ENCODE assay signal across 1 cellular context in the genomic region with DNA sequence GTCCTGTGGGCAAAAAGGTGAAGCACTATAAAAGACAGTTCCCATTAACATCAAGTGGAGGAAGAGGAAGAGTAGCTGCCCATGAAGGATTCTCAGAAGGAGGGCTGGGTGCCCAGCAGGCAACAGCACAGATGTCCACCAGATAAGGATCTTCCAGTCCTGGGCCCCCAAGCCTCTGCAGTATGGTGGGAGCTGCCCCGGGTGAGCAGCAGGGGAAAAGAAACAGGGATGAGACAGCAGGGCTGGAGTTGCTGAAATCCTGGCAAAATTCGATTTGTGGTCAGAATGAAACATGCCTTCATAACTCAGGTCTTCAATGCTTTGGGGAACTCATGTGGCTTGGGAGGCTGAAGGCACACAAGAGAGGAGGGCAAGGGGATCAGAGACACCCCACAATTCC.
TF ChIP-seq lines count a peak whose summit lies in the region.

No MANE protein-coding gene starts in this region.

TF ChIP-seq in GM23338, 12 proteins besides CTCF, POLR2A, EP300 and RAD21:
- TF ChIP-seq, protein P1, sequence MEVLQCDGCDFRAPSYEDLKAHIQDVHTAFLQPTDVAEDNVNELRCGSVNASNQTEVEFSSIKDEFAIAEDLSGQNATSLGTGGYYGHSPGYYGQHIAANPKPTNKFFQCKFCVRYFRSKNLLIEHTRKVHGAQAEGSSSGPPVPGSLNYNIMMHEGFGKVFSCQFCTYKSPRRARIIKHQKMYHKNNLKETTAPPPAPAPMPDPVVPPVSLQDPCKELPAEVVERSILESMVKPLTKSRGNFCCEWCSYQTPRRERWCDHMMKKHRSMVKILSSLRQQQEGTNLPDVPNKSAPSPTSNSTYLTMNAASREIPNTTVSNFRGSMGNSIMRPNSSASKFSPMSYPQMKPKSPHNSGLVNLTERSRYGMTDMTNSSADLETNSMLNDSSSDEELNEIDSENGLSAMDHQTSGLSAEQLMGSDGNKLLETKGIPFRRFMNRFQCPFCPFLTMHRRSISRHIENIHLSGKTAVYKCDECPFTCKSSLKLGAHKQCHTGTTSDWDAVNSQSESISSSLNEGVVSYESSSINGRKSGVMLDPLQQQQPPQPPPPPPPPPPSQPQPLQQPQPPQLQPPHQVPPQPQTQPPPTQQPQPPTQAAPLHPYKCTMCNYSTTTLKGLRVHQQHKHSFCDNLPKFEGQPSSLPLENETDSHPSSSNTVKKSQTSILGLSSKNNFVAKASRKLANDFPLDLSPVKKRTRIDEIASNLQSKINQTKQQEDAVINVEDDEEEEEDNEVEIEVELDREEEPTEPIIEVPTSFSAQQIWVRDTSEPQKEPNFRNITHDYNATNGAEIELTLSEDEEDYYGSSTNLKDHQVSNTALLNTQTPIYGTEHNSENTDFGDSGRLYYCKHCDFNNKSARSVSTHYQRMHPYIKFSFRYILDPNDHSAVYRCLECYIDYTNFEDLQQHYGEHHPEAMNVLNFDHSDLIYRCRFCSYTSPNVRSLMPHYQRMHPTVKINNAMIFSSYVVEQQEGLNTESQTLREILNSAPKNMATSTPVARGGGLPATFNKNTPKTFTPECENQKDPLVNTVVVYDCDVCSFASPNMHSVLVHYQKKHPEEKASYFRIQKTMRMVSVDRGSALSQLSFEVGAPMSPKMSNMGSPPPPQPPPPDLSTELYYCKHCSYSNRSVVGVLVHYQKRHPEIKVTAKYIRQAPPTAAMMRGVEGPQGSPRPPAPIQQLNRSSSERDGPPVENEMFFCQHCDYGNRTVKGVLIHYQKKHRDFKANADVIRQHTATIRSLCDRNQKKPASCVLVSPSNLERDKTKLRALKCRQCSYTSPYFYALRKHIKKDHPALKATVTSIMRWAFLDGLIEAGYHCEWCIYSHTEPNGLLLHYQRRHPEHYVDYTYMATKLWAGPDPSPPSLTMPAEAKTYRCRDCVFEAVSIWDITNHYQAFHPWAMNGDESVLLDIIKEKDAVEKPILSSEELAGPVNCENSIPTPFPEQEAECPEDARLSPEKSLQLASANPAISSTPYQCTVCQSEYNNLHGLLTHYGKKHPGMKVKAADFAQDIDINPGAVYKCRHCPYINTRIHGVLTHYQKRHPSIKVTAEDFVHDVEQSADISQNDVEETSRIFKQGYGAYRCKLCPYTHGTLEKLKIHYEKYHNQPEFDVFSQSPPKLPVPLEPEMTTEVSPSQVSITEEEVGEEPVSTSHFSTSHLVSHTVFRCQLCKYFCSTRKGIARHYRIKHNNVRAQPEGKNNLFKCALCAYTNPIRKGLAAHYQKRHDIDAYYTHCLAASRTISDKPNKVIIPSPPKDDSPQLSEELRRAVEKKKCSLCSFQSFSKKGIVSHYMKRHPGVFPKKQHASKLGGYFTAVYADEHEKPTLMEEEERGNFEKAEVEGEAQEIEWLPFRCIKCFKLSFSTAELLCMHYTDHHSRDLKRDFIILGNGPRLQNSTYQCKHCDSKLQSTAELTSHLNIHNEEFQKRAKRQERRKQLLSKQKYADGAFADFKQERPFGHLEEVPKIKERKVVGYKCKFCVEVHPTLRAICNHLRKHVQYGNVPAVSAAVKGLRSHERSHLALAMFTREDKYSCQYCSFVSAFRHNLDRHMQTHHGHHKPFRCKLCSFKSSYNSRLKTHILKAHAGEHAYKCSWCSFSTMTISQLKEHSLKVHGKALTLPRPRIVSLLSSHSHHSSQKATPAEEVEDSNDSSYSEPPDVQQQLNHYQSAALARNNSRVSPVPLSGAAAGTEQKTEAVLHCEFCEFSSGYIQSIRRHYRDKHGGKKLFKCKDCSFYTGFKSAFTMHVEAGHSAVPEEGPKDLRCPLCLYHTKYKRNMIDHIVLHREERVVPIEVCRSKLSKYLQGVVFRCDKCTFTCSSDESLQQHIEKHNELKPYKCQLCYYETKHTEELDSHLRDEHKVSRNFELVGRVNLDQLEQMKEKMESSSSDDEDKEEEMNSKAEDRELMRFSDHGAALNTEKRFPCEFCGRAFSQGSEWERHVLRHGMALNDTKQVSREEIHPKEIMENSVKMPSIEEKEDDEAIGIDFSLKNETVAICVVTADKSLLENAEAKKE (CRISPR knock-in tag; IDR thresholded peaks at IDR 0.05): no peak
- TF ChIP-seq, protein P2, sequence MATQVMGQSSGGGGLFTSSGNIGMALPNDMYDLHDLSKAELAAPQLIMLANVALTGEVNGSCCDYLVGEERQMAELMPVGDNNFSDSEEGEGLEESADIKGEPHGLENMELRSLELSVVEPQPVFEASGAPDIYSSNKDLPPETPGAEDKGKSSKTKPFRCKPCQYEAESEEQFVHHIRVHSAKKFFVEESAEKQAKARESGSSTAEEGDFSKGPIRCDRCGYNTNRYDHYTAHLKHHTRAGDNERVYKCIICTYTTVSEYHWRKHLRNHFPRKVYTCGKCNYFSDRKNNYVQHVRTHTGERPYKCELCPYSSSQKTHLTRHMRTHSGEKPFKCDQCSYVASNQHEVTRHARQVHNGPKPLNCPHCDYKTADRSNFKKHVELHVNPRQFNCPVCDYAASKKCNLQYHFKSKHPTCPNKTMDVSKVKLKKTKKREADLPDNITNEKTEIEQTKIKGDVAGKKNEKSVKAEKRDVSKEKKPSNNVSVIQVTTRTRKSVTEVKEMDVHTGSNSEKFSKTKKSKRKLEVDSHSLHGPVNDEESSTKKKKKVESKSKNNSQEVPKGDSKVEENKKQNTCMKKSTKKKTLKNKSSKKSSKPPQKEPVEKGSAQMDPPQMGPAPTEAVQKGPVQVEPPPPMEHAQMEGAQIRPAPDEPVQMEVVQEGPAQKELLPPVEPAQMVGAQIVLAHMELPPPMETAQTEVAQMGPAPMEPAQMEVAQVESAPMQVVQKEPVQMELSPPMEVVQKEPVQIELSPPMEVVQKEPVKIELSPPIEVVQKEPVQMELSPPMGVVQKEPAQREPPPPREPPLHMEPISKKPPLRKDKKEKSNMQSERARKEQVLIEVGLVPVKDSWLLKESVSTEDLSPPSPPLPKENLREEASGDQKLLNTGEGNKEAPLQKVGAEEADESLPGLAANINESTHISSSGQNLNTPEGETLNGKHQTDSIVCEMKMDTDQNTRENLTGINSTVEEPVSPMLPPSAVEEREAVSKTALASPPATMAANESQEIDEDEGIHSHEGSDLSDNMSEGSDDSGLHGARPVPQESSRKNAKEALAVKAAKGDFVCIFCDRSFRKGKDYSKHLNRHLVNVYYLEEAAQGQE (IDR thresholded peaks at IDR 0.05; ENCODE audit: unreplicated experiment): no peak
- TF ChIP-seq NANOG (IDR thresholded peaks at IDR 0.05; ENCODE audit: borderline replicate concordance) (no peak), EZH2phosphoT487 (IDR thresholded peaks at IDR 0.05; ENCODE audit: unreplicated experiment) (no peak), EZH2 (IDR thresholded peaks at IDR 0.05; ENCODE audit: low read depth, unreplicated experiment) (no peak), CREB1 (CRISPR knock-in tag; IDR thresholded peaks at IDR 0.05; ENCODE audit: low read depth) (no peak), ETS1 (IDR thresholded peaks at IDR 0.05) (no peak), STAT1 (IDR thresholded peaks at IDR 0.05; ENCODE audit: unreplicated experiment) (no peak), JUNB (IDR thresholded peaks at IDR 0.05; ENCODE audit: unreplicated experiment) (no peak), ZNF331 (CRISPR knock-in tag; IDR thresholded peaks at IDR 0.05; ENCODE audit: low read depth) (no peak), POLR2AphosphoS5 (IDR thresholded peaks at IDR 0.05; ENCODE audit: low read depth) (no peak), ZNF114 (CRISPR knock-in tag; IDR thresholded peaks at IDR 0.05) (no peak)
